1 cellular context compared by ENCODE assay signal in the genomic region with DNA sequence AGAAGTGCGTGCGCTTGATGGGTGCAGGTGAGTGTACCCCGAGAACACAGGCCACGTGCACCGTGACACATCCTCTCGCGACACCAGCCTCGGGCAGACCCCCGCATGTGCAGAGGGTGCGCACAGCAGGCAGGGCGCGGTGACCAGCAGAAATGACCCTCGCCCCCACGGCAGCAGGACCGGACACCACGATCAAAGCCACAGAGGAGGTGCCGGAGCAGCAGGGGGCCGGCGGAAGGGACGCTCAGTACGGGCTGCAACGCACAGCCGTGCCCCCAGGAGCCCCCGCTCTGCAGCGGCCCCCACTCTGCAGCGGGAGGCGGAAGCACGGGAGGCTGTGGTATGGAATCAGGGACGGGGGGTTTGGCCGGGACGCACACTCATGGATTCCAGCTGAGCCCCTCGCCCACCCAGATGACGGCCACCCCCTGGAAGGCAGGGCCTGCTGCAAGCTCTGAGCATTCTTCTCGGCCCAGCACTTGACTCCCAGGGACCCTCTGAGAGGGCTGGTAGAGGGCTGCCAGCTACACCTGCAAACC.
TF ChIP-seq lines count a peak whose summit lies in the region.

No MANE protein-coding gene starts in this region.

TF ChIP-seq in H1, 55 proteins besides CTCF, POLR2A, EP300 and RAD21:
- no peak for TF ChIP-seq BACH1 (IDR thresholded peaks at IDR 0.05; ENCODE audit: low read length)
- no peak for TF ChIP-seq MAFK (IDR thresholded peaks at IDR 0.05; ENCODE audit: low read depth, low read length)
